Comparison of ENCODE assay signal across 8 cellular contexts in the genomic region with DNA sequence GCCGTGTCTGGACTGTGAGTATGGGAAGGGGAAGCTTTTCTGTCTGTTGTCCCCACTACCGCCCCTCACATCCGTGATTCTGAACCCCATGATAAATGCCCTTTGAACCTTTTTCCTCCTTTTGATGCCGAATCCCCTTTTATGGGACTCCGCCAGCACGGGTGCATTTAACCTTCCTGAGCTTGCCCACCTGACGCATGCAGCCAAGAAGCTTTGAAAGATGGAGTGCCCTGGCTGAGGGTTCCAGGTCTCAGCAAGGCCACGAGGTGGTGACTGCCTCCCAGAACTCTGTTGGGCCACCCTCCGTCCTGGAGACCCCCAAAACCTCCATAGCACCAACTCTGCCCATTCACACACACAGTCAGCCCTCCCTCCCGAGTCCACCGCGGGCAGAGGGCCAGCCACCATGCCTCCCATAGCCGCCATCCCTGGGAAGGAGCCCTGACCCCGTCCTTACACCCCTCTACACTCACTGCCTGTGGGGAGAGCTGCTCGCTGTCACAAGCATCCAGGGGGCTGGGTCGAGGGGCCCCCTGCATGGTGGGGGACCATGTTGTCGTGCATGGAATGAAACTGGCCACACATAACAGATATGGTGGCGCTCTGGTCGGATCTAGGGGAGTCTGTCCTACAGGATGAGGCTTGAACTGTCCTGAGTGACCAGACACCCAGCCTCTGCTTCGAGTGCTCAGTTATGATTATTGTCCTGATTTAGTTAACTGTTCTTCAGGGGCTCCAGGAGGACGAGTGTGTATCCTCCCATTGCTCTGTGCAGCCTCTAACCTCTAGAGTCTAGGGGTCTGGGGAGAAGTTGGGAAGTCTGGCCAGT. TPM values are rescaled to one million over a fixed set of nuclear protein-coding genes. Genes with fewer than 3 reads are reported as not detected.
DNase-seq lines count a peak whose midpoint lies in the region; ATAC-seq and TF ChIP-seq lines count a peak whose summit lies in the region.

No MANE protein-coding gene starts in this region.

- peak overlapping the region; percentile 91 to 96 for H3K27ac ChIP-seq in SK-N-SH (ENCODE audit: low read depth in 2 of 2, low read length in 1 of 2)

- 61% methylated on average over 19 of the region's 21 CpGs for WGBS in SK-N-SH (ENCODE audit: low lambda C conversion rate)

- no peaks in the 10 kb centered on the region for H3K9me3 ChIP-seq in SK-N-SH

- TF ChIP-seq RAD21 in SK-N-SH (IDR thresholded peaks at IDR 0.05; ENCODE audit: low read length): no peak

- peaks cover 69% of the 10 kb centered on the region for H3K79me2 ChIP-seq in SK-N-SH (ENCODE audit: insufficient read depth)

- DNase-seq in GM12865 (ENCODE audit: low read depth) (no peak), SK-N-SH (peak; percentile 57), fibroblast of the aortic adventitia (ENCODE audit: low read depth) (no peak), skeletal muscle cell (ENCODE audit: low read depth) (no peak), NCI-H345 treated with DMSO at 0.1 percent for 48 hours (lab: John Stamatoyannopoulos, UW; ENCODE audit: unreplicated experiment) (no peak), NCI-H524 treated with DMSO at 0.1 percent for 48 hours (lab: John Stamatoyannopoulos, UW) (no peak), sciatic nerve (ENCODE audit: low spot score) (no peak)

- no peaks in the 10 kb centered on the region for H4K20me1 ChIP-seq in SK-N-SH (ENCODE audit: insufficient read depth)

- intact Hi-C loops in sciatic nerve (cut with DNase I): no loop called here

- TF ChIP-seq EP300 in SK-N-SH (IDR thresholded peaks at IDR 0.05; ENCODE audit: borderline replicate concordance in 1 of 2, low read depth in 1 of 2, low read length in 1 of 2): no peak

- POLR2A ChIA-PET in SK-N-SH (lab: Yijun Ruan, JAX): no interaction called here

- H3K9ac ChIP-seq in SK-N-SH: peak overlapping the region; percentile 97

- peaks cover 14 to 23% of the 10 kb centered on the region in 2 experiments; a peak in 3 of 4 replicates for H3K4me1 ChIP-seq in SK-N-SH (ENCODE audit: control insufficient read depth in 1 of 2, insufficient read depth in 2 of 2, low read depth in 1 of 2, low read length in 1 of 2)

- H2AFZ ChIP-seq in SK-N-SH (ENCODE audit: low read depth): peak overlapping the region; percentile 73

- H3K4me2 ChIP-seq in SK-N-SH: peak overlapping the region; percentile 98

- TF ChIP-seq CTCF in GM12865 (IDR thresholded peaks at IDR 0.05; ENCODE audit: insufficient read depth, low read depth, low read length, missing control alignments) (no peak), SK-N-SH (IDR thresholded peaks at IDR 0.05) (no peak), fibroblast of the aortic adventitia (IDR thresholded peaks at IDR 0.05; ENCODE audit: insufficient read depth, low read length) (no peak)

- H3K4me3 ChIP-seq in GM12865 (ENCODE audit: low read depth, low read length) (peak overlapping the region; percentile 70), SK-N-SH (ENCODE audit: low read depth in 2 of 2, low read length in 1 of 2) (peak overlapping the region; percentile 73 to 75), fibroblast of the aortic adventitia (ENCODE audit: low read depth, low read length) (peak overlapping the region; percentile 96), skeletal muscle cell (ENCODE audit: low read depth, low read length) (peak overlapping the region; percentile 82)

- H3K36me3 ChIP-seq in SK-N-SH (replicated peaks in 1 of 2; ENCODE audit: control insufficient read depth in 1 of 2, insufficient read depth in 2 of 2, low read length in 1 of 2): peaks cover 0 to 7% of the 10 kb centered on the region in 2 experiments

- peaks cover 25% of the 10 kb centered on the region for H3F3A ChIP-seq in SK-N-SH (replicated peaks; ENCODE audit: insufficient read depth)

- H3K9me2 ChIP-seq in SK-N-SH: no peaks in the 10 kb centered on the region

- no peaks in the 10 kb centered on the region for H3K27me3 ChIP-seq in SK-N-SH (ENCODE audit: insufficient read depth)

- no peak for ATAC-seq in HG02870 (IDR thresholded peaks at IDR 0.05; ENCODE audit: unreplicated experiment)
- no peak for ATAC-seq in sciatic nerve

- CTCF ChIA-PET in SK-N-SH (lab: Yijun Ruan, JAX): interaction anchor here (0.7 to 3.5 kb wide), 7 partner anchors 10 to 210 kb away, joined by 3 to 15 read pairs (median 3); no protein-coding TSS in a partner anchor

TF ChIP-seq in SK-N-SH, 30 proteins besides CTCF, POLR2A, EP300 and RAD21:
- TF ChIP-seq, protein P1, sequence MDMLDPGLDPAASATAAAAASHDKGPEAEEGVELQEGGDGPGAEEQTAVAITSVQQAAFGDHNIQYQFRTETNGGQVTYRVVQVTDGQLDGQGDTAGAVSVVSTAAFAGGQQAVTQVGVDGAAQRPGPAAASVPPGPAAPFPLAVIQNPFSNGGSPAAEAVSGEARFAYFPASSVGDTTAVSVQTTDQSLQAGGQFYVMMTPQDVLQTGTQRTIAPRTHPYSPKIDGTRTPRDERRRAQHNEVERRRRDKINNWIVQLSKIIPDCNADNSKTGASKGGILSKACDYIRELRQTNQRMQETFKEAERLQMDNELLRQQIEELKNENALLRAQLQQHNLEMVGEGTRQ (IDR thresholded peaks at IDR 0.05; ENCODE audit: borderline replicate concordance, low read depth, low read length): no peak
- TF ChIP-seq RXRA (IDR thresholded peaks at IDR 0.05; ENCODE audit: borderline replicate concordance, low read depth) (no peak), TAF1 (IDR thresholded peaks at IDR 0.05; ENCODE audit: borderline replicate concordance, low read depth, low read length) (no peak), NRF1 (IDR thresholded peaks at IDR 0.05; ENCODE audit: low read depth, low read length) (no peak), FOXM1 (IDR thresholded peaks at IDR 0.05; ENCODE audit: low read depth) (no peak), FOXJ3 (CRISPR knock-in tag; IDR thresholded peaks at IDR 0.05) (no peak), GABPA (IDR thresholded peaks at IDR 0.05; ENCODE audit: low read depth) (no peak), MEF2A (IDR thresholded peaks at IDR 0.05; ENCODE audit: borderline replicate concordance, low read depth) (no peak), RCOR1 (IDR thresholded peaks at IDR 0.05; ENCODE audit: low read length) (no peak), GATA2 (CRISPR knock-in tag; IDR thresholded peaks at IDR 0.05) (no peak), SIN3A (IDR thresholded peaks at IDR 0.05; ENCODE audit: borderline replicate concordance, low read depth, low read length) (no peak), EZH2phosphoT487 (IDR thresholded peaks at IDR 0.05; ENCODE audit: borderline replicate concordance, low read depth) (no peak), TCF12 (IDR thresholded peaks at IDR 0.05) (no peak)
- TF ChIP-seq, protein P2, sequence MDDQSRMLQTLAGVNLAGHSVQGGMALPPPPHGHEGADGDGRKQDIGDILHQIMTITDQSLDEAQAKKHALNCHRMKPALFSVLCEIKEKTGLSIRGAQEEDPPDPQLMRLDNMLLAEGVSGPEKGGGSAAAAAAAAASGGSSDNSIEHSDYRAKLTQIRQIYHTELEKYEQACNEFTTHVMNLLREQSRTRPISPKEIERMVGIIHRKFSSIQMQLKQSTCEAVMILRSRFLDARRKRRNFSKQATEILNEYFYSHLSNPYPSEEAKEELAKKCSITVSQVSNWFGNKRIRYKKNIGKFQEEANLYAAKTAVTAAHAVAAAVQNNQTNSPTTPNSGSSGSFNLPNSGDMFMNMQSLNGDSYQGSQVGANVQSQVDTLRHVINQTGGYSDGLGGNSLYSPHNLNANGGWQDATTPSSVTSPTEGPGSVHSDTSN (IDR thresholded peaks at IDR 0.05): no peak
- TF ChIP-seq, protein P3, sequence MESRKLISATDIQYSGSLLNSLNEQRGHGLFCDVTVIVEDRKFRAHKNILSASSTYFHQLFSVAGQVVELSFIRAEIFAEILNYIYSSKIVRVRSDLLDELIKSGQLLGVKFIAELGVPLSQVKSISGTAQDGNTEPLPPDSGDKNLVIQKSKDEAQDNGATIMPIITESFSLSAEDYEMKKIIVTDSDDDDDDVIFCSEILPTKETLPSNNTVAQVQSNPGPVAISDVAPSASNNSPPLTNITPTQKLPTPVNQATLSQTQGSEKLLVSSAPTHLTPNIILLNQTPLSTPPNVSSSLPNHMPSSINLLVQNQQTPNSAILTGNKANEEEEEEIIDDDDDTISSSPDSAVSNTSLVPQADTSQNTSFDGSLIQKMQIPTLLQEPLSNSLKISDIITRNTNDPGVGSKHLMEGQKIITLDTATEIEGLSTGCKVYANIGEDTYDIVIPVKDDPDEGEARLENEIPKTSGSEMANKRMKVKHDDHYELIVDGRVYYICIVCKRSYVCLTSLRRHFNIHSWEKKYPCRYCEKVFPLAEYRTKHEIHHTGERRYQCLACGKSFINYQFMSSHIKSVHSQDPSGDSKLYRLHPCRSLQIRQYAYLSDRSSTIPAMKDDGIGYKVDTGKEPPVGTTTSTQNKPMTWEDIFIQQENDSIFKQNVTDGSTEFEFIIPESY (IDR thresholded peaks at IDR 0.05; ENCODE audit: borderline replicate concordance, low read depth): no peak
- TF ChIP-seq, protein P4, sequence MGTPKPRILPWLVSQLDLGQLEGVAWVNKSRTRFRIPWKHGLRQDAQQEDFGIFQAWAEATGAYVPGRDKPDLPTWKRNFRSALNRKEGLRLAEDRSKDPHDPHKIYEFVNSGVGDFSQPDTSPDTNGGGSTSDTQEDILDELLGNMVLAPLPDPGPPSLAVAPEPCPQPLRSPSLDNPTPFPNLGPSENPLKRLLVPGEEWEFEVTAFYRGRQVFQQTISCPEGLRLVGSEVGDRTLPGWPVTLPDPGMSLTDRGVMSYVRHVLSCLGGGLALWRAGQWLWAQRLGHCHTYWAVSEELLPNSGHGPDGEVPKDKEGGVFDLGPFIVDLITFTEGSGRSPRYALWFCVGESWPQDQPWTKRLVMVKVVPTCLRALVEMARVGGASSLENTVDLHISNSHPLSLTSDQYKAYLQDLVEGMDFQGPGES (IDR thresholded peaks at IDR 0.05; ENCODE audit: low read depth, low read length): no peak

RNA-seq across cellular contexts. Expression of a gene that starts 0.8 kb away (rescaled TPM):
- polyA plus RNA-seq in SK-N-SH (2012; rRNA removed): 205 and 343 TPM in 2 replicates
- polyA plus RNA-seq in SK-N-SH (2012; cell fraction: cytosol; rRNA removed): 170 and 298 TPM in 2 replicates
- 209 and 222 TPM in 2 replicates for polyA plus RNA-seq in SK-N-SH (2012; cell fraction: nucleus; rRNA removed)
- 120 and 151 TPM in 2 replicates for total RNA-seq in fibroblast of the aortic adventitia (ENCODE audit: low replicate concordance)
- total RNA-seq in sciatic nerve: 155 TPM

RNA-seq across cellular contexts. Expression of a gene that starts 0.9 kb away (rescaled TPM):
- 33.5 and 34.7 TPM in 2 replicates for polyA plus RNA-seq in SK-N-SH (2012; rRNA removed)
- polyA plus RNA-seq in SK-N-SH (2012; cell fraction: cytosol; rRNA removed): 16.1 and 21.5 TPM in 2 replicates
- polyA plus RNA-seq in SK-N-SH (2012; cell fraction: nucleus; rRNA removed): 59.6 and 61.9 TPM in 2 replicates
- total RNA-seq in fibroblast of the aortic adventitia (ENCODE audit: low replicate concordance) (16.4 and 16.8 TPM in 2 replicates), sciatic nerve (33.9 TPM)
